24 cellular contexts compared by ENCODE assay signal in the genomic region with DNA sequence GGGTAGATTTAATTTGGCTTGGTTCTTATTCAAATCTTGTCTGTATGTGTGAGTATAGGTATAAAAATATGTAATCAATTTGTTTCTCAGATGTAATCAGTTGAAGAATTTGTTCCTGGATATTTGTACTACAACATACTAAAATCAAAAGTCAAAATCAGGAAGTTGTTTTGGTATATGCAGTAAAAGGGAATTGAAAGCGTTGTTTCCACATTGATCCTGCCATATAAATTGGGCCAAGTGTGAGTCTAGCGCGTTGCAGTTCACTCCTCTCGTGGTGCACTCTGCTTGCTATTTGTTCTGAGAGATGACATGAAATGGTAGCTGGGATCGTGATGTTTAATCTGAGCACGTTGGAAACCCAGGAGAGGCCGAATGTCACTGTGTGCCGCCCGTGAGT. TPM values are rescaled to one million over a fixed set of nuclear protein-coding genes. Genes with fewer than 3 reads are reported as not detected.
A peak's percentile ranks its signal among the peaks of the same experiment; 100 is the strongest.
DNase-seq lines count a peak whose midpoint lies in the region; ATAC-seq and TF ChIP-seq lines count a peak whose summit lies in the region.
"Had no signal": no experiment of that assay in that cellular context is flagged by ENCODE, and none has a peak within 500 bp of the region (broad histone marks: within the 10 kb centered on the region; RNA-seq: fewer than 3 reads in every experiment).

No MANE protein-coding gene starts in this region.

- ATAC-seq in stimulated activated naive B cell treated with anti-CD40 and anti-IgM and Interleukin-4, amounts not matched to agents 10 μg/mL and 1 μg/mL and 100 μg/mL, for 72 hours (replicated peaks) = peak; percentile 84 to 89
- no peak for ATAC-seq in GM18519 (IDR thresholded peaks at IDR 0.05; ENCODE audit: low FRiP score, unreplicated experiment)
- ATAC-seq: activated CD8-positive, alpha-beta T cell treated with anti-CD3 and anti-CD28 coated beads for 36 hours; left lobe of liver; stimulated activated naive CD8-positive, alpha-beta T cell treated with anti-CD3 and anti-CD28 coated beads, Interleukin-15, amount 100 ng/mL, for 72 hours had no signal

- H3K4me1 Mint-ChIP-seq in endothelial cell (ENCODE audit: unreplicated experiment) = peaks cover 36% of the 10 kb centered on the region
- H3K4me1 Mint-ChIP-seq in stimulated activated naive B cell treated with anti-CD40 and anti-IgM and Interleukin-4, amounts not matched to agents 10 μg/mL and 1 μg/mL and 100 μg/mL, for 72 hours = peaks cover 46 to 73% of the 10 kb centered on the region in 2 donors

- peak overlapping the region; percentile 31 for H3K27ac Mint-ChIP-seq in endothelial cell (ENCODE audit: unreplicated experiment)
- H3K27ac Mint-ChIP-seq in stimulated activated naive B cell treated with anti-CD40 and anti-IgM and Interleukin-4, amounts not matched to agents 10 μg/mL and 1 μg/mL and 100 μg/mL, for 72 hours = peak overlapping the region; percentile 83
- H3K27ac Mint-ChIP-seq: activated CD8-positive, alpha-beta T cell treated with anti-CD3 and anti-CD28 coated beads for 36 hours; activated naive CD8-positive, alpha-beta T cell; stimulated activated naive CD8-positive, alpha-beta T cell treated with anti-CD3 and anti-CD28 coated beads, Interleukin-15, amount 100 ng/mL, for 72 hours; T-helper 2 cell treated with Interferon-gamma antibody and Interleukin-4, amounts not matched to agents 5 μg/mL and 100 μg/mL, for 36 hours had no signal

- H3K36me3 Mint-ChIP-seq in endothelial cell (ENCODE audit: low read depth, unreplicated experiment) = peaks cover 9% of the 10 kb centered on the region
- peaks cover 25 to 48% of the 10 kb centered on the region in 2 donors for H3K36me3 Mint-ChIP-seq in stimulated activated naive B cell treated with anti-CD40 and anti-IgM and Interleukin-4, amounts not matched to agents 10 μg/mL and 1 μg/mL and 100 μg/mL, for 72 hours

- H3K9me3 Mint-ChIP-seq in endothelial cell (ENCODE audit: unreplicated experiment) = no peaks in the 10 kb centered on the region
- peaks cover 0 to 2% of the 10 kb centered on the region in 2 donors for H3K9me3 Mint-ChIP-seq in stimulated activated naive B cell treated with anti-CD40 and anti-IgM and Interleukin-4, amounts not matched to agents 10 μg/mL and 1 μg/mL and 100 μg/mL, for 72 hours
- H3K9me3 Mint-ChIP-seq: activated CD8-positive, alpha-beta T cell treated with anti-CD3 and anti-CD28 coated beads for 36 hours; stimulated activated naive CD8-positive, alpha-beta T cell treated with anti-CD3 and anti-CD28 coated beads, Interleukin-15, amount 100 ng/mL, for 72 hours; T-helper 2 cell treated with Interferon-gamma antibody and Interleukin-4, amounts not matched to agents 5 μg/mL and 100 μg/mL, for 36 hours had no signal

- TF ChIP-seq POLR2A in NB4 (IDR thresholded peaks at IDR 0.05; ENCODE audit: extremely low read depth, insufficient read length) = no peak

- H3K4me3 Mint-ChIP-seq in endothelial cell (ENCODE audit: unreplicated experiment) = no peak overlapping the region
- H3K4me3 Mint-ChIP-seq in stimulated activated naive B cell treated with anti-CD40 and anti-IgM and Interleukin-4, amounts not matched to agents 10 μg/mL and 1 μg/mL and 100 μg/mL, for 72 hours = peak overlapping the region in 1 of 2 donors; percentile 56
- H3K4me3 Mint-ChIP-seq: activated CD8-positive, alpha-beta T cell treated with anti-CD3 and anti-CD28 coated beads for 36 hours; activated naive CD8-positive, alpha-beta T cell; stimulated activated naive CD8-positive, alpha-beta T cell treated with anti-CD3 and anti-CD28 coated beads, Interleukin-15, amount 100 ng/mL, for 72 hours; T-helper 2 cell treated with Interferon-gamma antibody and Interleukin-4, amounts not matched to agents 5 μg/mL and 100 μg/mL, for 36 hours had no signal

- TF ChIP-seq CTCF in NB4 (IDR thresholded peaks at IDR 0.05; ENCODE audit: low read depth, low read length) (no peak), endothelial cell (IDR thresholded peaks at IDR 0.05; ENCODE audit: unreplicated experiment) (no peak), GM10266 (IDR thresholded peaks at IDR 0.05; ENCODE audit: control insufficient read depth, insufficient read depth, low read depth, missing control alignments) (no peak)

- no peak overlapping the region for H3K4me3 ChIP-seq in NB4 (ENCODE audit: low read depth, low read length)
- H3K4me3 ChIP-seq: pancreas, PC-9, sigmoid colon, SJCRH30 had no signal

- H3K27me3 Mint-ChIP-seq in endothelial cell (ENCODE audit: unreplicated experiment) = peaks cover 5% of the 10 kb centered on the region
- no peaks in the 10 kb centered on the region for H3K27me3 Mint-ChIP-seq in stimulated activated naive B cell treated with anti-CD40 and anti-IgM and Interleukin-4, amounts not matched to agents 10 μg/mL and 1 μg/mL and 100 μg/mL, for 72 hours
- H3K27me3 Mint-ChIP-seq: activated CD8-positive, alpha-beta T cell treated with anti-CD3 and anti-CD28 coated beads for 36 hours; activated naive CD8-positive, alpha-beta T cell; stimulated activated naive CD8-positive, alpha-beta T cell treated with anti-CD3 and anti-CD28 coated beads, Interleukin-15, amount 100 ng/mL, for 72 hours had no signal

- peak; percentile 9 for DNase-seq in SKM-1 treated with dmso at 0.1 percent for 144 hours (lab: John Stamatoyannopoulos, UW; ENCODE audit: unreplicated experiment)
- no peak for DNase-seq in SKM-1 (lab: John Stamatoyannopoulos, UW; ENCODE audit: unreplicated experiment)
- peak; percentile 51 for DNase-seq in NB4 (ENCODE audit: low read depth)
- no peak for DNase-seq in endothelial cell (ENCODE audit: low spot score)
- DNase-seq in stimulated activated naive B cell treated with anti-CD40 and anti-IgM and Interleukin-4, amounts not matched to agents 10 μg/mL and 1 μg/mL and 100 μg/mL, for 72 hours = no peak
- DNase-seq in GM10266 (ENCODE audit: extremely low spot score) = no peak
- DNase-seq in hypothalamus (lab: John Stamatoyannopoulos, UW) = no peak
- DNase-seq: activated CD4-positive, CD25-positive, alpha-beta regulatory T cell; activated CD8-positive, alpha-beta T cell treated with anti-CD3 and anti-CD28 coated beads for 36 hours; cerebellar nuclear complex; GF-D8; glutamatergic neuron; NCI-H1436; NCI-H524 treated with DMSO at 0.1 percent for 48 hours; pancreas; PC-9; sigmoid colon; SJCRH30; stimulated activated naive CD8-positive, alpha-beta T cell treated with anti-CD3 and anti-CD28 coated beads, Interleukin-15, amount 100 ng/mL, for 72 hours had no signal

RNA-seq across cellular contexts. Expression of gene SHH, which starts 55.9 kb away (rescaled TPM):
- total RNA-seq in endothelial cell (ENCODE audit: unreplicated experiment) = 0.26 TPM
- total RNA-seq: activated CD8-positive, alpha-beta T cell treated with anti-CD3 and anti-CD28 coated beads for 36 hours; LHCN-M2; PC-9; sigmoid colon; SJCRH30 had no signal

Comparison
In these comparisons a context has a peak if more than half of its experiments do, and no peak if none do; other contexts are left out.
1. DNase-seq: peak in SKM-1 treated with dmso at 0.1 percent for 144 hours (single experiment) and NB4 (single experiment); none in SKM-1 (single experiment), endothelial cell (single experiment), stimulated activated naive B cell treated with anti-CD40 and anti-IgM and Interleukin-4, amounts not matched to agents 10 μg/mL and 1 μg/mL and 100 μg/mL, for 72 hours (single experiment), GM10266 (single experiment) and hypothalamus (0 of 51).